ENCODE assay signal across 19 cellular contexts in genomic region chrX:50818986-50819385, GRCh38. TPM values are rescaled to one million over a fixed set of nuclear protein-coding genes. Genes with fewer than 3 reads are reported as not detected.
"Had no signal": no experiment of that assay in that cellular context is flagged by ENCODE, and none has a peak within 500 bp of the region (broad histone marks: within the 10 kb centered on the region; RNA-seq: fewer than 3 reads in every experiment).

No MANE protein-coding gene starts in this region.

- ATAC-seq: esophagus mucosa; mucosa of descending colon; naive thymus-derived CD8-positive, alpha-beta T cell; psoas muscle; sciatic nerve had no signal

- H3K27me3 ChIP-seq: neutrophil, transverse colon had no signal

- H3K4me1 ChIP-seq: psoas muscle, transverse colon had no signal

- H3K4me3 ChIP-seq: dorsolateral prefrontal cortex, mucosa of descending colon, psoas muscle, skin epidermis, stomach, thoracic aorta, transverse colon had no signal

- H3K27ac ChIP-seq: neutrophil, psoas muscle, skin epidermis, stomach, thoracic aorta, transverse colon had no signal

- H3K9me3 ChIP-seq: mucosa of descending colon, neutrophil, psoas muscle, stomach, thoracic aorta, transverse colon had no signal

- DNase-seq: cortex of kidney; dorsolateral prefrontal cortex; effector memory CD4-positive, alpha-beta T cell; kidney glomerular epithelial cell; mammary epithelial cell; mucosa of descending colon; naive thymus-derived CD8-positive, alpha-beta T cell; psoas muscle; retina; stimulated activated CD4-positive, alpha-beta T cell treated with anti-CD3 and anti-CD28 coated beads, Interleukin-2, amount 100 ng/mL, for 24 hours; stimulated activated naive CD4-positive, alpha-beta T cell; stomach; substantia nigra; transverse colon had no signal

- H3K36me3 ChIP-seq: neutrophil, stomach, thoracic aorta, transverse colon had no signal

RNA-seq across cellular contexts. Expression of gene SHROOM4, which starts 5.0 kb away (rescaled TPM):
- total RNA-seq: naive thymus-derived CD8-positive, alpha-beta T cell had no signal
- polyA plus RNA-seq: naive thymus-derived CD8-positive, alpha-beta T cell had no signal
